In the genomic region with DNA sequence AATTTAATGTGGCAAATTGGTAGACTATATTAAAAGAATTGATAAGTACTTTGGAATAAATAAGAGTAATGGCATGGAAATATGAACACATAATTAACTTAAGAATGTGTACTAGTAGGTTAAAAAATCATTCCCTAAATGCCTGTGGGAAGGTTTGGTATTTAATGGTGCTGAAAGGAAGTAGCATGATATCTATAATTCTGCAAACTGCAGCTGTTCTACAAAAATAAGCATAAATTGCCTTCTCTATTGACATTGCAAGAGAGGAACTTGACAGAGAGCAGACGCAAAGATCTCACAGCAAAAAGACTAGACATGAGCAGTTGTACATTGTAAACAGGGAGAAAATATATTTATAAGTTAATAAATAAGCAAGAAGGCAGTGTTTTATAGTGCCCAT, we compare ENCODE assay signal across 18 cellular contexts.
A peak's percentile ranks its signal among the peaks of the same experiment; 100 is the strongest.
DNase-seq lines count a peak whose midpoint lies in the region; TF ChIP-seq lines count a peak whose summit lies in the region.
"Had no signal": no experiment of that assay in that cellular context is flagged by ENCODE, and none has a peak within 500 bp of the region (broad histone marks: within the 10 kb centered on the region; RNA-seq: fewer than 3 reads in every experiment).

No MANE protein-coding gene starts in this region.

- H4K20me1 ChIP-seq in OCI-LY1 (ENCODE audit: insufficient read depth, low read length) = no peaks in the 10 kb centered on the region

- H3K4me3 ChIP-seq in OCI-LY1 (ENCODE audit: low read depth, low read length, poor library complexity, severe bottlenecking) = no peak overlapping the region
- H3K4me3 ChIP-seq in fibroblast of villous mesenchyme (ENCODE audit: low read depth, low read length) = no peak overlapping the region
- H3K4me3 ChIP-seq in testis = no peak overlapping the region
- H3K4me3 ChIP-seq in HAP-1 = no peak overlapping the region
- H3K4me3 ChIP-seq: GM23248, K562, PC-9 had no signal

- H3K36me3 Mint-ChIP-seq in activated T-helper 1 cell treated with anti-CD3 and anti-CD28 coated beads, Interleukin-12 subunit alpha, Interleukin-12 subunit beta, Interleukin-2, Interleukin-4 antibody, amounts not matched to agents 30 ng/mL and 10 ng/mL and 1 ng/mL, durations not matched to agents 14 hours and 24 hours and 36 hours (ENCODE audit: low read depth) = no peaks in the 10 kb centered on the region
- H3K36me3 Mint-ChIP-seq: CD14-positive monocyte had no signal

- no peaks in the 10 kb centered on the region for H3K4me1 Mint-ChIP-seq in activated T-helper 1 cell treated with anti-CD3 and anti-CD28 coated beads, Interleukin-12 subunit alpha, Interleukin-12 subunit beta, Interleukin-2, Interleukin-4 antibody, amounts not matched to agents 30 ng/mL and 10 ng/mL and 1 ng/mL, durations not matched to agents 14 hours and 24 hours and 36 hours (ENCODE audit: low read depth)
- H3K4me1 Mint-ChIP-seq: CD14-positive monocyte had no signal

- H2AFZ ChIP-seq in OCI-LY1 (ENCODE audit: low read length) = peak overlapping the region; percentile 74; the same call in 1 of the 2 replicates
- H2AFZ ChIP-seq: GM23248, PC-9 had no signal

- H3K9me3 Mint-ChIP-seq in activated T-helper 1 cell treated with anti-CD3 and anti-CD28 coated beads, Interleukin-12 subunit alpha, Interleukin-12 subunit beta, Interleukin-2, Interleukin-4 antibody, amounts not matched to agents 30 ng/mL and 10 ng/mL and 1 ng/mL, durations not matched to agents 14 hours and 24 hours and 36 hours = no peaks in the 10 kb centered on the region

- H3K27me3 ChIP-seq in OCI-LY1 (ENCODE audit: insufficient read depth, low read length) (no peaks in the 10 kb centered on the region), testis (no peaks in the 10 kb centered on the region), HAP-1 (ENCODE audit: low read depth) (no peaks in the 10 kb centered on the region)

- no peaks in the 10 kb centered on the region for H3K79me2 ChIP-seq in OCI-LY1 (ENCODE audit: insufficient read depth, low read length)

- H3K4me1 ChIP-seq in OCI-LY1 (ENCODE audit: insufficient read depth, low read length, severe bottlenecking) (peaks cover 24% of the 10 kb centered on the region), testis (no peaks in the 10 kb centered on the region), HAP-1 (no peaks in the 10 kb centered on the region)

- intact Hi-C loops in testis (cut with DNase I; ENCODE audit: low total_unique reads) = no loop called here
- intact Hi-C loops in activated T-helper 1 cell treated with anti-CD3 and anti-CD28 coated beads, Interleukin-12 subunit alpha, Interleukin-12 subunit beta, Interleukin-2, Interleukin-4 antibody, amounts not matched to agents 30 ng/mL and 10 ng/mL and 1 ng/mL, durations not matched to agents 14 hours and 24 hours and 36 hours (cut with micrococcal nuclease) = no loop called here

- H3K4me2 ChIP-seq in OCI-LY1 (ENCODE audit: low read length) = no peak overlapping the region
- H3K4me2 ChIP-seq: PC-9 had no signal

- H3F3A ChIP-seq in OCI-LY1 (ENCODE audit: insufficient read depth, low read length) = no peaks in the 10 kb centered on the region; the same call in 1 of the 2 replicates

- WGBS in testis, 2 donors = 75 to 83% methylated on average over 1 of the region's 1 CpG

- H3K27me3 Mint-ChIP-seq in activated T-helper 1 cell treated with anti-CD3 and anti-CD28 coated beads, Interleukin-12 subunit alpha, Interleukin-12 subunit beta, Interleukin-2, Interleukin-4 antibody, amounts not matched to agents 30 ng/mL and 10 ng/mL and 1 ng/mL, durations not matched to agents 14 hours and 24 hours and 36 hours (ENCODE audit: insufficient read depth) = no peaks in the 10 kb centered on the region

- no peak overlapping the region for H3K27ac Mint-ChIP-seq in activated T-helper 1 cell treated with anti-CD3 and anti-CD28 coated beads, Interleukin-12 subunit alpha, Interleukin-12 subunit beta, Interleukin-2, Interleukin-4 antibody, amounts not matched to agents 30 ng/mL and 10 ng/mL and 1 ng/mL, durations not matched to agents 14 hours and 24 hours and 36 hours
- H3K27ac Mint-ChIP-seq: CD14-positive monocyte had no signal

- no peak for TF ChIP-seq POLR2A in testis (IDR thresholded peaks at IDR 0.05)

- H3K36me3 ChIP-seq in OCI-LY1 (ENCODE audit: insufficient read depth, low read length) (no peaks in the 10 kb centered on the region), testis (ENCODE audit: low read depth, missing control alignments) (no peaks in the 10 kb centered on the region), HAP-1 (replicated peaks) (no peaks in the 10 kb centered on the region)

- H3K27ac ChIP-seq in OCI-LY1 (ENCODE audit: low read depth, low read length, poor library complexity, severe bottlenecking) (no peak overlapping the region), testis (no peak overlapping the region)
- H3K27ac ChIP-seq: GM23248, PC-9 had no signal

- H3K9me3 ChIP-seq in OCI-LY1 (ENCODE audit: low read length) (peaks cover 7% of the 10 kb centered on the region; the same call in 1 of the 2 replicates), testis (no peaks in the 10 kb centered on the region), HAP-1 (no peaks in the 10 kb centered on the region)

- TF ChIP-seq CTCF in OCI-LY1 (IDR thresholded peaks at IDR 0.05; ENCODE audit: low read length) (no peak), fibroblast of villous mesenchyme (IDR thresholded peaks at IDR 0.05; ENCODE audit: insufficient read depth, low read depth, low read length) (no peak), testis (IDR thresholded peaks at IDR 0.05) (no peak)

- in situ Hi-C loops in HAP-1 (cut with MboI; ENCODE audit: low sequenced_read_pairs) = no loop called here

- no peak overlapping the region for H3K4me3 Mint-ChIP-seq in activated T-helper 1 cell treated with anti-CD3 and anti-CD28 coated beads, Interleukin-12 subunit alpha, Interleukin-12 subunit beta, Interleukin-2, Interleukin-4 antibody, amounts not matched to agents 30 ng/mL and 10 ng/mL and 1 ng/mL, durations not matched to agents 14 hours and 24 hours and 36 hours
- H3K4me3 Mint-ChIP-seq: CD14-positive monocyte had no signal

- H3K9me2 ChIP-seq in OCI-LY1 (ENCODE audit: low read depth, low read length) = no peaks in the 10 kb centered on the region

- no peak overlapping the region for H3K9ac ChIP-seq in OCI-LY1 (ENCODE audit: low read length)
- H3K9ac ChIP-seq: GM23248 had no signal

- DNase-seq in EH (ENCODE audit: low read depth) (peak; percentile 2), astrocyte of the hippocampus (ENCODE audit: low read depth, low spot score) (peak; percentile 18), fibroblast of villous mesenchyme (ENCODE audit: low read depth) (peak; percentile 3), testis (no peak), HAP-1 (ENCODE audit: low spot score in 2 of 2) (no peak), SIG-M5 treated with dmso at 0.1 percent for 504 hours (lab: John Stamatoyannopoulos, UW; ENCODE audit: unreplicated experiment) (no peak)
- DNase-seq in activated T-helper 1 cell treated with anti-CD3 and anti-CD28 coated beads, Interleukin-12 subunit alpha, Interleukin-12 subunit beta, Interleukin-2, Interleukin-4 antibody, amounts not matched to agents 30 ng/mL and 10 ng/mL and 1 ng/mL, durations not matched to agents 14 hours and 24 hours and 36 hours (ENCODE audit: low spot score) = no peak
- DNase-seq: 8988T, DMS79, GM23248, NCI-H1105 treated with DMSO at 0.1 percent for 48 hours, NCI-H1694, NCI-H2081 treated with DMSO at 0.1 percent for 48 hours, NCI-H748 treated with DMSO at 0.1 percent for 48 hours, PC-9 had no signal

Comparison
In these comparisons a context has a peak if more than half of its experiments do, and no peak if none do; other contexts are left out.
1. DNase-seq: peak in EH (single experiment), astrocyte of the hippocampus (single experiment) and fibroblast of villous mesenchyme (single experiment); none in testis (single experiment), HAP-1 (0 of 2), activated T-helper 1 cell treated with anti-CD3 and anti-CD28 coated beads, Interleukin-12 subunit alpha, Interleukin-12 subunit beta, Interleukin-2, Interleukin-4 antibody, amounts not matched to agents 30 ng/mL and 10 ng/mL and 1 ng/mL, durations not matched to agents 14 hours and 24 hours and 36 hours (single experiment) and SIG-M5 treated with dmso at 0.1 percent for 504 hours (single experiment).